Comparison of ENCODE assay signal across 1 cellular context in genomic region chr11:30364139-30364875, GRCh38.
TF ChIP-seq lines count a peak whose summit lies in the region.

No MANE protein-coding gene starts in this region.

TF ChIP-seq in K562, 482 proteins besides CTCF, POLR2A, EP300 and RAD21 (continued from another document):
- TF ChIP-seq TCF3 (CRISPR knock-in tag; IDR thresholded peaks at IDR 0.05) (peak; percentile 80), THRA (IDR thresholded peaks at IDR 0.05) (no peak), ZNF407 (IDR thresholded peaks at IDR 0.05; ENCODE audit: low read depth) (no peak), KLF16 (IDR thresholded peaks at IDR 0.05) (peak; percentile 85), TEAD1 (CRISPR knock-in tag; IDR thresholded peaks at IDR 0.05) (no peak), MYBL2 (IDR thresholded peaks at IDR 0.05; ENCODE audit: low read depth) (no peak), MYBL2 (CRISPR knock-in tag; IDR thresholded peaks at IDR 0.05; ENCODE audit: borderline replicate concordance) (no peak), GATAD2B (IDR thresholded peaks at IDR 0.05; ENCODE audit: borderline replicate concordance) (no peak), ILK (tag; IDR thresholded peaks at IDR 0.05; ENCODE audit: borderline replicate concordance, low read depth) (no peak), FOXM1 (IDR thresholded peaks at IDR 0.05; ENCODE audit: low read depth) (peak; percentile 37; the same call in 1 of the 2 replicates), FOXM1 (CRISPR knock-in tag; IDR thresholded peaks at IDR 0.05; ENCODE audit: low read depth) (no peak), MEF2D (tag; conservative IDR thresholded peaks at IDR 0.05; ENCODE audit: low read depth) (peak; percentile 57; the same call in 1 of the 2 replicates), MTA2 (IDR thresholded peaks at IDR 0.05; ENCODE audit: low read depth) (0 out of 2 replicates have a peak, but pooled peaks have one; percentile 26), NFIC (IDR thresholded peaks at IDR 0.05) (peak; percentile 14; the same call in 1 of the 2 replicates), ID3 (CRISPR knock-in tag; IDR thresholded peaks at IDR 0.05) (no peak), ID3 (tag; IDR thresholded peaks at IDR 0.05) (no peak), KLF13 (tag; IDR thresholded peaks at IDR 0.05; ENCODE audit: borderline replicate concordance, low read depth) (no peak), CBFA2T2 (conservative IDR thresholded peaks at IDR 0.05) (peak; percentile 65), NCOR1 (IDR thresholded peaks at IDR 0.05) (peak; percentile 69), GATAD2A (IDR thresholded peaks at IDR 0.05) (no peak), RFX7 (CRISPR knock-in tag; IDR thresholded peaks at IDR 0.05) (no peak), CBFB (CRISPR knock-in tag; IDR thresholded peaks at IDR 0.05) (no peak), TEAD4 (IDR thresholded peaks at IDR 0.05; ENCODE audit: low read length) (peak; percentile 86), TEAD4 (CRISPR knock-in tag; IDR thresholded peaks at IDR 0.05; ENCODE audit: borderline replicate concordance) (no peak), POLR2H (tag; IDR thresholded peaks at IDR 0.05; ENCODE audit: low read depth) (no peak), ZNF324 (CRISPR knock-in tag; IDR thresholded peaks at IDR 0.05) (no peak), ZNF384 (IDR thresholded peaks at IDR 0.05; ENCODE audit: low read depth, low read length) (no peak), ELK1 (CRISPR knock-in tag; IDR thresholded peaks at IDR 0.05) (no peak), SMAD4 (CRISPR knock-in tag; conservative IDR thresholded peaks at IDR 0.05) (peak; percentile 70), XRCC5 (IDR thresholded peaks at IDR 0.05; ENCODE audit: low read depth, low read length) (no peak)
